In the genomic region with DNA sequence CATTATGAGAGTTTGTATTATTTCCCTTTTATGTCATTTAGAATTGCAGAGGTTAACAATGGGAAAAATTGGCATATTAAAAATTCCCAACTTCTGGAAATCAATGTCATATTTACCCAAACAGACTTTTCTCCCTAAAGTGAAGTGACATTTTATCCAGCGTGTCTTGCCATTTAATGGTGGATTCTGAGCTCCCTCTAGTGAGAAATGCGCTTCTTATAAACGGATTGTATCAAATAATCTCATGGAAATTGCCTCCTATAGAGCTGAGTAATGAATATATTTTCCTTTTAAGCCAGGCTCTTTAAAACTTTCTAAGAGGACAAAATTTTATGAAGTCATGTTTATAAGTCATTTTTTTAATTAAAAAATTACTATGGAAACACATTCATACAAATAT, we compare ENCODE assay signal across 1 cellular context.
TF ChIP-seq lines count a peak whose summit lies in the region.

No MANE protein-coding gene starts in this region.

TF ChIP-seq in liver, 16 proteins besides CTCF, POLR2A, EP300 and RAD21 (continued from another document):
- TF ChIP-seq MAX (IDR thresholded peaks at IDR 0.05) (no peak), ATF3 (IDR thresholded peaks at IDR 0.05) (no peak), FOXA2 (IDR thresholded peaks at IDR 0.05) (no peak)
